ENCODE assay signal across 11 cellular contexts in genomic region chr4:139243448-139244365, GRCh38. TPM values are rescaled to one million over a fixed set of nuclear protein-coding genes. Genes with fewer than 3 reads are reported as not detected.
DNase-seq lines count a peak whose midpoint lies in the region; ATAC-seq, FAIRE-seq and TF ChIP-seq lines count a peak whose summit lies in the region.
"Had no signal": no experiment of that assay in that cellular context is flagged by ENCODE, and none has a peak within 500 bp of the region (broad histone marks: within the 10 kb centered on the region; RNA-seq: fewer than 3 reads in every experiment).

No MANE protein-coding gene starts in this region.

- CTCF ChIA-PET in Calu3 (lab: Charles Lee): interaction anchor here (0.6 kb wide), 1 partner anchor 12 kb away, joined by 3 read pairs; no protein-coding TSS in a partner anchor

- H3K4me2 ChIP-seq in KMS-11: peak overlapping the region; percentile 72

- H2AFZ ChIP-seq in KMS-11 (ENCODE audit: low read depth): peak overlapping the region; percentile 12; the same call in 1 of the 2 replicates

- H3K4me3 ChIP-seq in KMS-11 (IDR thresholded peaks at IDR 0.05; ENCODE audit: insufficient read depth, low read depth, low read length) (no peak overlapping the region), bronchial epithelial cell (ENCODE audit: low read depth, low read length) (no peak overlapping the region), right lobe of liver (no peak overlapping the region)

- H3K27ac ChIP-seq in KMS-11 (peak overlapping the region; percentile 70), right lobe of liver (peak overlapping the region in 1 of 3 donors; percentile 61)
- H3K27ac ChIP-seq: C4-2B, HL-60 had no signal

- no peaks in the 10 kb centered on the region for H3K36me3 Mint-ChIP-seq in T-helper 2 cell treated with Interferon-gamma antibody and Interleukin-4, amounts not matched to agents 5 μg/mL and 100 μg/mL, for 36 hours (ENCODE audit: low read depth)
- no peaks in the 10 kb centered on the region for H3K36me3 Mint-ChIP-seq in Calu3 (ENCODE audit: insufficient read depth, unreplicated experiment)

- intact Hi-C loops in right lobe of liver (cut with DNase I) (no loop called here), Calu3 (cut with micrococcal nuclease; ENCODE audit: unreplicated experiment) (no loop called here)

- H3K79me2 ChIP-seq in KMS-11 (ENCODE audit: insufficient read depth, low read depth): no peaks in the 10 kb centered on the region

- H3K4me3 Mint-ChIP-seq in T-helper 2 cell treated with Interferon-gamma antibody and Interleukin-4, amounts not matched to agents 5 μg/mL and 100 μg/mL, for 36 hours: no peak overlapping the region
- no peak overlapping the region for H3K4me3 Mint-ChIP-seq in Calu3 (ENCODE audit: low read depth, unreplicated experiment)

- H3K4me1 ChIP-seq in KMS-11 (ENCODE audit: low read depth, poor library complexity, severe bottlenecking) (peaks cover 66% of the 10 kb centered on the region), right lobe of liver (no peaks in the 10 kb centered on the region)

- ATAC-seq in right lobe of liver (peak; percentile 36 to 87 (median 57)), HG02884 (IDR thresholded peaks at IDR 0.05; ENCODE audit: unreplicated experiment) (no peak)

- TF ChIP-seq CTCF in KMS-11 (conservative IDR thresholded peaks at IDR 0.05; ENCODE audit: low read depth, low read length) (no peak), bronchial epithelial cell (IDR thresholded peaks at IDR 0.05; ENCODE audit: insufficient read depth, low read length, severe bottlenecking) (no peak), right lobe of liver (IDR thresholded peaks at IDR 0.05) (no peak), Calu3 (IDR thresholded peaks at IDR 0.05; ENCODE audit: unreplicated experiment) (no peak)

- H3K9me3 ChIP-seq in right lobe of liver: no peaks in the 10 kb centered on the region

- no peaks in the 10 kb centered on the region for H4K20me1 ChIP-seq in KMS-11 (ENCODE audit: insufficient read depth)

- H3K9ac ChIP-seq in KMS-11: peak overlapping the region; percentile 16; the same call in 1 of the 2 replicates

- H3K27ac Mint-ChIP-seq in T-helper 2 cell treated with Interferon-gamma antibody and Interleukin-4, amounts not matched to agents 5 μg/mL and 100 μg/mL, for 36 hours: no peak overlapping the region
- H3K27ac Mint-ChIP-seq in Calu3 (ENCODE audit: unreplicated experiment): no peak overlapping the region
- H3K27ac Mint-ChIP-seq: activated T-helper 2 cell treated with anti-CD3 and anti-CD28 coated beads, Interferon-gamma antibody, Interleukin-2, Interleukin-4, amounts not matched to agents 10 μg/mL and 5 μg/mL and 100 μg/mL, durations not matched to agents 14 hours and 24 hours and 36 hours had no signal

- no peaks in the 10 kb centered on the region for H3K4me1 Mint-ChIP-seq in T-helper 2 cell treated with Interferon-gamma antibody and Interleukin-4, amounts not matched to agents 5 μg/mL and 100 μg/mL, for 36 hours (ENCODE audit: low read depth)
- H3K4me1 Mint-ChIP-seq in Calu3 (ENCODE audit: low read depth, unreplicated experiment): peaks cover 15% of the 10 kb centered on the region

- H3K9me3 Mint-ChIP-seq in T-helper 2 cell treated with Interferon-gamma antibody and Interleukin-4, amounts not matched to agents 5 μg/mL and 100 μg/mL, for 36 hours: peaks cover 9% of the 10 kb centered on the region
- H3K9me3 Mint-ChIP-seq in Calu3 (ENCODE audit: low read depth, unreplicated experiment): no peaks in the 10 kb centered on the region
- H3K9me3 Mint-ChIP-seq: activated T-helper 2 cell treated with anti-CD3 and anti-CD28 coated beads, Interferon-gamma antibody, Interleukin-2, Interleukin-4, amounts not matched to agents 10 μg/mL and 5 μg/mL and 100 μg/mL, durations not matched to agents 14 hours and 24 hours and 36 hours had no signal

- TF ChIP-seq POLR2A in right lobe of liver (IDR thresholded peaks at IDR 0.05): no peak

- H3K36me3 ChIP-seq in KMS-11 (ENCODE audit: insufficient read depth) (no peaks in the 10 kb centered on the region), bronchial epithelial cell (ENCODE audit: control insufficient read depth, insufficient read depth, low read length) (no peaks in the 10 kb centered on the region), right lobe of liver (no peaks in the 10 kb centered on the region)

- 75% methylated on average over 9 of the region's 12 CpGs for WGBS in right lobe of liver (ENCODE audit: insufficient coverage, low coverage, low lambda C conversion rate, missing lambda C conversion rate)

- H3K27me3 Mint-ChIP-seq in T-helper 2 cell treated with Interferon-gamma antibody and Interleukin-4, amounts not matched to agents 5 μg/mL and 100 μg/mL, for 36 hours (ENCODE audit: low read depth): no peaks in the 10 kb centered on the region
- H3K27me3 Mint-ChIP-seq in Calu3 (ENCODE audit: unreplicated experiment): no peaks in the 10 kb centered on the region

- H3K27me3 ChIP-seq in KMS-11 (ENCODE audit: insufficient read depth, low read depth): no peaks in the 10 kb centered on the region
- H3K27me3 ChIP-seq in bronchial epithelial cell (ENCODE audit: control insufficient read depth, insufficient read depth, low read length): no peaks in the 10 kb centered on the region
- H3K27me3 ChIP-seq in right lobe of liver: no peaks in the 10 kb centered on the region

- BruUV-seq in Calu3 (replicated peaks; lab: Mats Ljungman, UMichigan): no TSS peak

- in situ Hi-C loops in ACHN (cut with HindIII; ENCODE audit: low pct_ligation_motif_present, low pct_unique_long_range_greater_than_20kb, low sequenced_read_pairs): no loop called here

- FAIRE-seq in bronchial epithelial cell (lab: Jason Lieb, UNC): no peak

- DNase-seq in ACHN: peak; percentile 72
- peak; percentile 100 for DNase-seq in bronchial epithelial cell (ENCODE audit: low read depth)
- DNase-seq in right lobe of liver: no peak
- DNase-seq in activated naive CD4-positive, alpha-beta T cell treated with anti-CD3 and anti-CD28 coated beads, Interleukin-2, amount 50 U/mL, for 16 hours: no peak
- DNase-seq in T-helper 2 cell treated with Interferon-gamma antibody and Interleukin-4, amounts not matched to agents 5 μg/mL and 100 μg/mL, for 36 hours (ENCODE audit: low spot score): no peak
- no peak for DNase-seq in Calu3

RNA-seq across cellular contexts. Expression of gene MGARP, which starts 36.3 kb away (rescaled TPM):
- total RNA-seq in bronchial epithelial cell (0.13 and 0.53 TPM in 2 replicates), right lobe of liver (under 1 TPM in 2 of 6 experiments, not detected in 4; 0.20 to 0.43 TPM), Calu3 (2022) (not detected in 2 replicates)
- total RNA-seq: activated T-helper 2 cell treated with anti-CD3 and anti-CD28 coated beads, Interferon-gamma antibody, Interleukin-2, Interleukin-4, amounts not matched to agents 10 μg/mL and 5 μg/mL and 100 μg/mL, durations not matched to agents 14 hours and 24 hours and 36 hours had no signal

RNA-seq across cellular contexts. Expression of gene NAA15, which starts 57.6 kb away (rescaled TPM):
- total RNA-seq in bronchial epithelial cell (31.7 and 35.8 TPM in 2 replicates), right lobe of liver (10 to 100 TPM; 13.3 to 19.8 (median 16.5) TPM), Calu3 (2022) (45.2 and 46.2 TPM in 2 replicates)

RNA-seq across cellular contexts. Expression of gene NDUFC1, which starts 58.6 kb away (rescaled TPM):
- total RNA-seq in bronchial epithelial cell (18.7 and 53.4 TPM in 2 replicates), right lobe of liver (10 to 100 TPM; 24.7 to 41.0 (median 32.1) TPM), Calu3 (2022) (31.8 and 38.6 TPM in 2 replicates)

Comparison
In these comparisons a context has a peak if more than half of its experiments do, and no peak if none do; other contexts are left out.
1. DNase-seq: peak in ACHN (single experiment) and bronchial epithelial cell (single experiment); none in right lobe of liver (0 of 3), activated naive CD4-positive, alpha-beta T cell treated with anti-CD3 and anti-CD28 coated beads, Interleukin-2, amount 50 U/mL, for 16 hours (single experiment), T-helper 2 cell treated with Interferon-gamma antibody and Interleukin-4, amounts not matched to agents 5 μg/mL and 100 μg/mL, for 36 hours (single experiment) and Calu3 (single experiment).